Comparison of ENCODE assay signal across 8 cellular contexts in the genomic region with DNA sequence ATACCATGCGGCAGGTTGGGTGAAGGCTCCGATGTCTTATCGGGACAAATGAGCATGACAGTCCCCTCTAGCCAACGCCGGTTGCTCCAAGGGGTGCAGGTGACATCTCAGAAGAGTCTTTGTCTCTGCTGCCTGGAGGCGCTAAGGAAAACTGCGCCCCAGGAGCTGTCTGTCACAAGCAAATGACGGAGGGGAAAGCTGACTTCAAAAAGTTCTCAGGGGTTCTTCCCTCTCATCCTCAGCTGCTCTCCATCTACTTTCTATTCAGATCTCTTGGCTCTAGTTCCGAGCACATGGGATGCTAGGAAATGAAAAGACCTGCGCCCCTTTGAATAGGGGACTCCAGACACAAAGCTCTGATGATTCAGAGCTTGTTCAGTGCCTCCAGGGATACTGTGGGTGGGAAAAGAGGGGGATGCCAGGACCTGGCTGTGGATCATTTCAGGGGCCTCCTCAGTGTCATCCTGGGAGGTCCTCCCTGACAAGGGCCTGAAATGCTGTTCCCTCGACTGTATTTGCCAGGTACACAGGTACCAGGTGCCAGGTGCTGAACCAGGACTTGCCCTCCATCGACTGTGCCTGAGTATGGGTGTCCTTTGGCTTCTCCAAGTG. TPM values are rescaled to one million over a fixed set of nuclear protein-coding genes. Genes with fewer than 3 reads are reported as not detected.
DNase-seq lines count a peak whose midpoint lies in the region; ATAC-seq and TF ChIP-seq lines count a peak whose summit lies in the region.

No MANE protein-coding gene starts in this region.

- TF ChIP-seq CTCF in C4-2B (conservative IDR thresholded peaks at IDR 0.05): no peak

- H3K27me3 Mint-ChIP-seq in natural killer cell treated with Interleukin-12 subunit alpha and Interleukin-12 subunit beta and Interleukin-15 and Interleukin-18, amount 100 ng/mL, for 72 hours: no peaks in the 10 kb centered on the region

- H3K4me3 ChIP-seq in NT2/D1 (ENCODE audit: insufficient read length, low read depth) (peak overlapping the region; percentile 66), ectodermal cell (ENCODE audit: insufficient read depth, low read depth, low read length) (peak overlapping the region; percentile 40)

- H3K27ac Mint-ChIP-seq in natural killer cell treated with Interleukin-12 subunit alpha and Interleukin-12 subunit beta and Interleukin-15 and Interleukin-18, amount 100 ng/mL, for 72 hours: peak overlapping the region in 1 of 2 donors; percentile 78

- H3K27me3 ChIP-seq in NT2/D1 (ENCODE audit: insufficient read depth, insufficient read length) (peaks cover 18% of the 10 kb centered on the region), ectodermal cell (ENCODE audit: control insufficient read depth, insufficient read depth, low read length, poor library complexity, severe bottlenecking) (peaks cover 38% of the 10 kb centered on the region)

- no peaks in the 10 kb centered on the region for H3K9me3 ChIP-seq in NT2/D1 (ENCODE audit: insufficient read depth, low read length)
- no peaks in the 10 kb centered on the region for H3K9me3 ChIP-seq in ectodermal cell (ENCODE audit: control insufficient read depth, low read length)

- H3K9me3 Mint-ChIP-seq in natural killer cell treated with Interleukin-12 subunit alpha and Interleukin-12 subunit beta and Interleukin-15 and Interleukin-18, amount 100 ng/mL, for 72 hours: peaks cover 5% of the 10 kb centered on the region

- H3K27ac ChIP-seq in C4-2B (peak overlapping the region; percentile 79), ectodermal cell (ENCODE audit: insufficient read depth, low read depth, low read length, poor library complexity, severe bottlenecking) (no peak overlapping the region)

- no peak for ATAC-seq in natural killer cell treated with Interleukin-12 subunit alpha and Interleukin-12 subunit beta and Interleukin-15 and Interleukin-18, amount 100 ng/mL, for 72 hours

- peaks cover 5% of the 10 kb centered on the region for H3K36me3 ChIP-seq in NT2/D1 (ENCODE audit: insufficient read depth, insufficient read length, low read length)
- H3K36me3 ChIP-seq in ectodermal cell (ENCODE audit: control insufficient read depth, insufficient read depth, low read length): no peaks in the 10 kb centered on the region

- no peaks in the 10 kb centered on the region for H3K36me3 Mint-ChIP-seq in natural killer cell treated with Interleukin-12 subunit alpha and Interleukin-12 subunit beta and Interleukin-15 and Interleukin-18, amount 100 ng/mL, for 72 hours

- peaks cover 3% of the 10 kb centered on the region for H3K4me1 ChIP-seq in NT2/D1 (ENCODE audit: insufficient read depth, insufficient read length)
- peaks cover 6% of the 10 kb centered on the region for H3K4me1 ChIP-seq in ectodermal cell (ENCODE audit: control insufficient read depth, insufficient read depth, low read length)

- peaks cover 33 to 37% of the 10 kb centered on the region in 2 donors for H3K4me1 Mint-ChIP-seq in natural killer cell treated with Interleukin-12 subunit alpha and Interleukin-12 subunit beta and Interleukin-15 and Interleukin-18, amount 100 ng/mL, for 72 hours (ENCODE audit: low read depth in 2 of 2)

- DNase-seq in NT2/D1 (ENCODE audit: low read depth, low spot score): no peak
- DNase-seq in natural killer cell treated with Interleukin-12 subunit alpha and Interleukin-12 subunit beta and Interleukin-15 and Interleukin-18, amount 100 ng/mL, for 72 hours (ENCODE audit: low spot score): no peak
- no peak for DNase-seq in OCI-M1 (lab: John Stamatoyannopoulos, UW)
- DNase-seq in retina: no peak
- no peak for DNase-seq in DMS79 (lab: John Stamatoyannopoulos, UW)
- DNase-seq in COLO829 (ENCODE audit: low spot score): no peak

- H3K4me3 Mint-ChIP-seq in natural killer cell treated with Interleukin-12 subunit alpha and Interleukin-12 subunit beta and Interleukin-15 and Interleukin-18, amount 100 ng/mL, for 72 hours: peak overlapping the region; percentile 96

- peak overlapping the region; percentile 75 for H3K9ac ChIP-seq in NT2/D1 (ENCODE audit: insufficient read length, low read depth)

- WGBS in ectodermal cell, 2 experiments: 25 to 26% methylated on average over 12 of the region's 12 CpGs

RNA-seq across cellular contexts. Expression of a gene that starts 0.9 kb away (rescaled TPM):
- 0.33 TPM for polyA plus RNA-seq in ectodermal cell (2013, experiment 1 of 4)
- polyA plus RNA-seq in ectodermal cell (2013, experiment 2 of 4): 0.66 TPM
- 0.27 TPM for polyA plus RNA-seq in ectodermal cell (2013, experiment 3 of 4)
- polyA plus RNA-seq in ectodermal cell (2013, experiment 4 of 4): 0.41 TPM
- total RNA-seq in natural killer cell treated with Interleukin-12 subunit alpha and Interleukin-12 subunit beta and Interleukin-15 and Interleukin-18, amount 100 ng/mL, for 72 hours: 10 to 100 TPM; 11.2 to 19.3 TPM
